1 cellular context compared by ENCODE assay signal in genomic region chr15:82139823-82140268, GRCh38.
TF ChIP-seq lines count a peak whose summit lies in the region.

No MANE protein-coding gene starts in this region.

TF ChIP-seq in GM23338, 12 proteins besides CTCF, POLR2A, EP300 and RAD21 (continued from another document):
- TF ChIP-seq ZNF462 (CRISPR knock-in tag; IDR thresholded peaks at IDR 0.05) = no peak
- TF ChIP-seq POLR2AphosphoS5 (IDR thresholded peaks at IDR 0.05; ENCODE audit: low read depth) = no peak
- no peak for TF ChIP-seq EZH2 (IDR thresholded peaks at IDR 0.05; ENCODE audit: low read depth, unreplicated experiment)
- TF ChIP-seq EZH2phosphoT487 (IDR thresholded peaks at IDR 0.05; ENCODE audit: unreplicated experiment) = no peak
- no peak for TF ChIP-seq JUNB (IDR thresholded peaks at IDR 0.05; ENCODE audit: unreplicated experiment)
- no peak for TF ChIP-seq NANOG (IDR thresholded peaks at IDR 0.05; ENCODE audit: borderline replicate concordance)
- no peak for TF ChIP-seq ETS1 (IDR thresholded peaks at IDR 0.05)
